ENCODE assay signal across 18 cellular contexts in the genomic region with DNA sequence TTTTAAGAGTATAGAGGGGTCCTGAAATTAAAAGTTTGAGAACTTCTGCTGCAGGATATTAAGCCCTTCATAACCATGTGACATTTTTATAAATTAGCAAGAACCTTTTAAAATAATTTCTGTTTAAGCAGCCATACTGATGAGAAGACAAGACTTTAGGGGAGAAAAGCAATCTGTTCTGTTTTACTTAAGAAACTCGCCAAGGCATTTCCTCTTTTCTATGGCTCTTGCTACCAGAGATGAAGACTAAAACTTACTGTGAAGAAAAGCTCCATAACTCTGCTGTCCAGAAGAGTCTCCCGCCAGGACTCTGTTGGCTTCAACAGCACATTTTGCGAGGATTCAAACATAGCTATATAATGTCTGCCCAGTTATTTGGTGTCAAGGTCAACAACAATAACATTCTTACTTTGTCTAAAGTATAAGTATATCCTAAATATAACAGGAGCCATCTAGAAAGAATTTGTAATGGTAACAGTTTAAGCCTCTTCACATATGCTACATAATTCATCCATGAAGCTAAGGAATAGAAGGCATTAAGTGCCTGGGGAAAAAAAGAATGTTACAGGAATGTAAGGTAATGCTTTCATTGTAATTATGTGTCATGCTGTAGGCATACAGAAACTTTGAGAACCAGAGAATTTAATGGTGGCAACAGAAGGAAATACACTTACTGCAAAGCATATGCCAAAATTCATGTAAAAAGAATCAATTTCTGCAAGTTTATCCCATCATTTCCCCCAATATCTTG. TPM values are rescaled to one million over a fixed set of nuclear protein-coding genes. Genes with fewer than 3 reads are reported as not detected.
DNase-seq lines count a peak whose midpoint lies in the region; ATAC-seq, FAIRE-seq and TF ChIP-seq lines count a peak whose summit lies in the region.
"Had no signal": no experiment of that assay in that cellular context is flagged by ENCODE, and none has a peak within 500 bp of the region (broad histone marks: within the 10 kb centered on the region; RNA-seq: fewer than 3 reads in every experiment).

No MANE protein-coding gene starts in this region.

- intact Hi-C loops in heart left ventricle (cut with DNase I) (loop anchor here in 9 of 10 donors (1.0 to 10.0 kb wide), 9 partner anchors 52 to 335 kb away; a partner anchor contains a TSS), HepG2 (cut with micrococcal nuclease; ENCODE audit: unreplicated experiment) (no loop called here)

- 52 to 65% (median 54%) methylated on average over 3 of the region's 3 CpGs for WGBS in heart left ventricle, 4 donors
- 96% methylated on average over 3 of the region's 3 CpGs for WGBS in HepG2 (ENCODE audit: low lambda C conversion rate)

- TF ChIP-seq EP300 in HepG2 (IDR thresholded peaks at IDR 0.05; ENCODE audit: low read depth in 2 of 2, low read length in 2 of 2) (no peak), HepG2 (CRISPR knock-in tag; IDR thresholded peaks at IDR 0.05; ENCODE audit: borderline replicate concordance) (no peak)

- POLR2A ChIA-PET in WTC11 (lab: Charles Lee): no interaction called here
- POLR2A ChIA-PET in HepG2 (lab: Yijun Ruan, JAX): no interaction called here

- peaks cover 0 to 40% (median 8%) of the 10 kb centered on the region in 12 donors for H3K4me1 ChIP-seq in heart left ventricle
- H3K4me1 ChIP-seq in right atrium auricular region: peaks cover 0 to 10% of the 10 kb centered on the region in 2 donors
- peaks cover 0 to 9% (median 9%) of the 10 kb centered on the region in 3 donors for H3K4me1 ChIP-seq in skeletal muscle tissue (ENCODE audit: control insufficient read depth in 3 of 3, insufficient read depth in 3 of 3, low read length in 3 of 3)
- H3K4me1 ChIP-seq in HepG2 (ENCODE audit: insufficient read depth, low read length): peaks cover 8% of the 10 kb centered on the region; the same call in 1 of the 2 replicates
- H3K4me1 ChIP-seq: body of pancreas had no signal

- DNase-seq in heart left ventricle: no peak
- DNase-seq in right atrium auricular region (ENCODE audit: low spot score): no peak
- no peak for DNase-seq in WTC11 (ENCODE audit: low spot score)
- DNase-seq in kidney tubule cell (ENCODE audit: low spot score): peak; percentile 3
- DNase-seq in glutamatergic neuron: no peak
- no peak for DNase-seq in stimulated activated CD4-positive, alpha-beta T cell treated with anti-CD3 and anti-CD28 coated beads, Interleukin-4, amount 100 ng/mL, for 24 hours
- DNase-seq in HepG2 (ENCODE audit: low spot score): no peak
- DNase-seq: activated T-cell treated with anti-CD3 and anti-CD28 coated beads, Interleukin-2, amount 50 U/mL, for 72 hours; body of pancreas; NCI-H1436; NCI-H524; RPMI8226 had no signal

- H3K36me3 Mint-ChIP-seq in WTC11 (no peaks in the 10 kb centered on the region), glutamatergic neuron (ENCODE audit: unreplicated experiment) (no peaks in the 10 kb centered on the region)

- in situ Hi-C loops in HepG2 (cut with HindIII; ENCODE audit: extremely low pct_ligation_motif_present, low pct_unique_long_range_greater_than_20kb): loop anchor here (5.0 kb wide), 1 partner anchor 335 kb away; no protein-coding TSS in a partner anchor

- H3K27me3 Mint-ChIP-seq in WTC11 (ENCODE audit: low read depth): no peaks in the 10 kb centered on the region
- H3K27me3 Mint-ChIP-seq in glutamatergic neuron (ENCODE audit: unreplicated experiment): no peaks in the 10 kb centered on the region
- H3K27me3 Mint-ChIP-seq: activated naive CD4-positive, alpha-beta T cell treated with anti-CD3 and anti-CD28 coated beads, Interleukin-2, amount 50 U/mL, for 24 hours; stimulated activated memory B cell treated with anti-CD40 and anti-IgM and Interleukin-4, amounts not matched to agents 10 μg/mL and 1 μg/mL and 100 μg/mL, for 72 hours had no signal

- H3K79me2 ChIP-seq in HepG2 (ENCODE audit: insufficient read depth, low read length): no peaks in the 10 kb centered on the region

- TF ChIP-seq RAD21 in HepG2 (CRISPR knock-in tag; IDR thresholded peaks at IDR 0.05): no peak

- ATAC-seq in heart left ventricle: no peak
- no peak for ATAC-seq in WTC11
- ATAC-seq in HepG2: no peak
- ATAC-seq: activated T-cell treated with anti-CD3 and anti-CD28 coated beads, Interleukin-2, amount 50 U/mL, for 72 hours; body of pancreas; stimulated activated memory B cell treated with anti-CD40 and anti-IgM and Interleukin-4, amounts not matched to agents 10 μg/mL and 1 μg/mL and 100 μg/mL, for 72 hours had no signal

- H3K9ac ChIP-seq in skeletal muscle tissue (ENCODE audit: low read depth in 1 of 3, low read length in 3 of 3): peak overlapping the region; percentile 52 to 76 (median 64)
- no peak overlapping the region for H3K9ac ChIP-seq in HepG2 (ENCODE audit: insufficient read depth, low read depth, low read length)
- H3K9ac ChIP-seq: BLaER1 treated with 17β-estradiol and CSF1 and Interleukin-3, amounts not matched to agents 10 nM and 100 nM had no signal

- H3K36me3 ChIP-seq in heart left ventricle: peaks cover 0 to 1% (median 0%) of the 10 kb centered on the region in 9 donors
- no peaks in the 10 kb centered on the region for H3K36me3 ChIP-seq in right atrium auricular region
- H3K36me3 ChIP-seq in skeletal muscle tissue (ENCODE audit: control insufficient read depth in 3 of 3, insufficient read depth in 3 of 3, low read length in 3 of 3): no peaks in the 10 kb centered on the region
- peaks cover 0 to 11% of the 10 kb centered on the region in 2 experiments; a peak in 1 of 5 replicates for H3K36me3 ChIP-seq in HepG2 (replicated peaks in 1 of 2; ENCODE audit: control insufficient read depth in 1 of 2, insufficient read depth in 2 of 2, low read length in 2 of 2)

- no peaks in the 10 kb centered on the region for H4K20me1 ChIP-seq in HepG2 (ENCODE audit: insufficient read depth, low read length)

- no peaks in the 10 kb centered on the region for H3K9me3 ChIP-seq in heart left ventricle
- no peaks in the 10 kb centered on the region for H3K9me3 ChIP-seq in right atrium auricular region
- no peaks in the 10 kb centered on the region for H3K9me3 ChIP-seq in skeletal muscle tissue (ENCODE audit: control insufficient read depth in 3 of 3, low read length in 3 of 3)
- no peaks in the 10 kb centered on the region for H3K9me3 ChIP-seq in HepG2 (ENCODE audit: low read length)
- H3K9me3 ChIP-seq: BLaER1 treated with 17β-estradiol and CSF1 and Interleukin-3, amounts not matched to agents 10 nM and 100 nM; body of pancreas had no signal

- CTCF ChIA-PET in WTC11 (lab: Charles Lee) (interaction anchor here (0.6 to 1.0 kb wide), 3 partner anchors 302 to 630 kb away, joined by 3 read pairs; no protein-coding TSS in a partner anchor), HepG2 (lab: Yijun Ruan, JAX; ENCODE audit: low intra/inter-chr PET ratio, low total read pairs) (interaction anchor here (2.4 kb wide), 1 partner anchor 332 kb away, joined by 19 read pairs; no protein-coding TSS in a partner anchor)

- H3K27ac ChIP-seq in heart left ventricle: peak overlapping the region in 10 of 12 donors; percentile 20 to 70 (median 46)
- no peak overlapping the region for H3K27ac ChIP-seq in right atrium auricular region
- H3K27ac ChIP-seq in skeletal muscle tissue (ENCODE audit: low read depth, low read length): peak overlapping the region; percentile 88
- no peak overlapping the region for H3K27ac ChIP-seq in HepG2 (ENCODE audit: extremely low read length, insufficient read depth, low read length)
- H3K27ac ChIP-seq: BLaER1 treated with 17β-estradiol and CSF1 and Interleukin-3, amounts not matched to agents 10 nM and 100 nM; body of pancreas; coronary artery had no signal

- H3K4me1 Mint-ChIP-seq in WTC11: peaks cover 20% of the 10 kb centered on the region
- peaks cover 18% of the 10 kb centered on the region for H3K4me1 Mint-ChIP-seq in glutamatergic neuron (ENCODE audit: low read depth, unreplicated experiment)

- no peak overlapping the region for H2AFZ ChIP-seq in HepG2 (ENCODE audit: low read length)

- H3K4me3 Mint-ChIP-seq in WTC11 (no peak overlapping the region), glutamatergic neuron (ENCODE audit: unreplicated experiment) (no peak overlapping the region)
- H3K4me3 Mint-ChIP-seq: activated naive CD4-positive, alpha-beta T cell treated with anti-CD3 and anti-CD28 coated beads, Interleukin-2, amount 50 U/mL, for 24 hours; activated T-cell treated with anti-CD3 and anti-CD28 coated beads, Interleukin-2, amount 50 U/mL, for 72 hours; stimulated activated memory B cell treated with anti-CD40 and anti-IgM and Interleukin-4, amounts not matched to agents 10 μg/mL and 1 μg/mL and 100 μg/mL, for 72 hours had no signal

- TF ChIP-seq POLR2A in heart left ventricle (IDR thresholded peaks at IDR 0.05) (no peak), HepG2 (IDR thresholded peaks at IDR 0.05; ENCODE audit: insufficient read depth in 1 of 2, low read depth in 2 of 2, low read length in 2 of 2) (no peak)

- TF ChIP-seq CTCF in heart left ventricle (IDR thresholded peaks at IDR 0.05) (no peak), right atrium auricular region (IDR thresholded peaks at IDR 0.05) (no peak), WTC11 (IDR thresholded peaks at IDR 0.05) (no peak), glutamatergic neuron (IDR thresholded peaks at IDR 0.05; ENCODE audit: partially characterized antibody, unreplicated experiment) (no peak), HepG2 (CRISPR knock-in tag; IDR thresholded peaks at IDR 0.05) (no peak)

- no peaks in the 10 kb centered on the region for H3K9me3 Mint-ChIP-seq in WTC11
- H3K9me3 Mint-ChIP-seq in glutamatergic neuron (ENCODE audit: unreplicated experiment): no peaks in the 10 kb centered on the region
- H3K9me3 Mint-ChIP-seq: activated naive CD4-positive, alpha-beta T cell treated with anti-CD3 and anti-CD28 coated beads, Interleukin-2, amount 50 U/mL, for 24 hours; activated T-cell treated with anti-CD3 and anti-CD28 coated beads, Interleukin-2, amount 50 U/mL, for 72 hours; stimulated activated memory B cell treated with anti-CD40 and anti-IgM and Interleukin-4, amounts not matched to agents 10 μg/mL and 1 μg/mL and 100 μg/mL, for 72 hours had no signal

- H3K27ac Mint-ChIP-seq in WTC11: peak overlapping the region; percentile 55; the same call in 1 of the 2 replicates
- no peak overlapping the region for H3K27ac Mint-ChIP-seq in glutamatergic neuron (ENCODE audit: unreplicated experiment)
- H3K27ac Mint-ChIP-seq: activated naive CD4-positive, alpha-beta T cell treated with anti-CD3 and anti-CD28 coated beads, Interleukin-2, amount 50 U/mL, for 24 hours; activated T-cell treated with anti-CD3 and anti-CD28 coated beads, Interleukin-2, amount 50 U/mL, for 72 hours; stimulated activated memory B cell treated with anti-CD40 and anti-IgM and Interleukin-4, amounts not matched to agents 10 μg/mL and 1 μg/mL and 100 μg/mL, for 72 hours had no signal

- no peak for FAIRE-seq in HepG2 (lab: Jason Lieb, UNC)
- FAIRE-seq: TTC549 had no signal

- H3K4me3 ChIP-seq in heart left ventricle (no peak overlapping the region), right atrium auricular region (no peak overlapping the region), skeletal muscle tissue (ENCODE audit: low read length in 3 of 3) (peak overlapping the region; percentile 34 to 66 (median 61)), HepG2 (replicated peaks in 1 of 3; ENCODE audit: insufficient read depth in 1 of 3, low read depth in 2 of 3, low read length in 3 of 3) (no peak overlapping the region)
- H3K4me3 ChIP-seq: BLaER1 treated with 17β-estradiol and CSF1 and Interleukin-3, amounts not matched to agents 10 nM and 100 nM; body of pancreas; coronary artery had no signal

- H3K4me2 ChIP-seq in HepG2 (ENCODE audit: low read depth, low read length): no peak overlapping the region

- H3K27me3 ChIP-seq in heart left ventricle: no peaks in the 10 kb centered on the region
- no peaks in the 10 kb centered on the region for H3K27me3 ChIP-seq in right atrium auricular region
- H3K27me3 ChIP-seq in skeletal muscle tissue (ENCODE audit: control insufficient read depth in 3 of 3, insufficient read depth in 3 of 3, low read length in 3 of 3): no peaks in the 10 kb centered on the region
- H3K27me3 ChIP-seq in HepG2 (ENCODE audit: control insufficient read depth in 1 of 2, insufficient read depth in 2 of 2, low read length in 2 of 2): no peaks in the 10 kb centered on the region; a peak in 1 of 5 replicates
- H3K27me3 ChIP-seq: BLaER1 treated with 17β-estradiol and CSF1 and Interleukin-3, amounts not matched to agents 10 nM and 100 nM; body of pancreas had no signal

- BruUV-seq in HepG2 (replicated peaks; lab: Mats Ljungman, UMichigan): no TSS peak

RNA-seq across cellular contexts. Expression of a gene that starts 53.2 kb away (rescaled TPM):
- total RNA-seq in heart left ventricle: 10 to 100 TPM in 2 of 9 donors, 1 to 10 TPM in 7; 4.5 to 10.2 (median 8.3) TPM
- polyA plus RNA-seq in heart left ventricle: 1 to 10 TPM; 8.8 to 8.9 TPM
- 10 to 100 TPM; 11.1 to 12.5 TPM for total RNA-seq in right atrium auricular region
- 2.6 to 4.6 TPM (median 2.9 TPM) in 3 replicates for total RNA-seq in WTC11 (2021)
- 13.6 TPM for total RNA-seq in skeletal muscle tissue
- total RNA-seq in glutamatergic neuron (ENCODE audit: unreplicated experiment): 2.9 TPM
- 16.1 and 23.5 TPM in 2 replicates for total RNA-seq in HepG2 (2016; rRNA removed; fragmentation: Illumina TruSeq; extraction: Trizol)
- total RNA-seq in HepG2 (2016; cell fraction: cytosol; rRNA removed; fragmentation: Illumina TruSeq; extraction: Trizol; ENCODE audit: low read depth): 10.4 and 11.3 TPM in 2 replicates
- total RNA-seq in HepG2 (2016; cell fraction: insoluble cytoplasmic fraction; rRNA removed; fragmentation: Illumina TruSeq; extraction: Trizol): 17.2 and 23.4 TPM in 2 replicates
- total RNA-seq in HepG2 (2016; cell fraction: membrane; rRNA removed; fragmentation: Illumina TruSeq; extraction: Trizol): 11.2 and 13.3 TPM in 2 replicates
- total RNA-seq in HepG2 (2016; cell fraction: nucleus; rRNA removed; fragmentation: Illumina TruSeq; extraction: Trizol): 5.8 and 7.0 TPM in 2 replicates
- 4.9 and 6.0 TPM in 2 replicates for polyA plus RNA-seq in HepG2 (2011; rRNA removed)
- polyA plus RNA-seq in HepG2 (2011; cell fraction: cytosol; rRNA removed): 3.7 and 5.7 TPM in 2 replicates
- 2.5 and 3.8 TPM in 2 replicates for polyA plus RNA-seq in HepG2 (2011; cell fraction: nucleus; rRNA removed)
- 8.9 and 9.5 TPM in 2 replicates for polyA plus RNA-seq in HepG2 (2012)
- polyA plus RNA-seq in HepG2 (2016; cell fraction: cytosol; fragmentation: Illumina TruSeq; extraction: Trizol; ENCODE audit: low read depth): 9.6 and 10.7 TPM in 2 replicates
- polyA plus RNA-seq in HepG2 (2016; cell fraction: insoluble cytoplasmic fraction; fragmentation: Illumina TruSeq; extraction: Trizol; ENCODE audit: low read depth): 28.0 and 28.9 TPM in 2 replicates
- polyA plus RNA-seq in HepG2 (2016; cell fraction: membrane; fragmentation: Illumina TruSeq; extraction: Trizol; ENCODE audit: low read depth): 10.6 and 13.7 TPM in 2 replicates
- 10.0 and 13.0 TPM in 2 replicates for polyA plus RNA-seq in HepG2 (2016; cell fraction: nucleus; fragmentation: Illumina TruSeq; extraction: Trizol; ENCODE audit: insufficient read depth, low read depth)
- 1.2 and 2.8 TPM in 2 replicates for polyA minus RNA-seq in HepG2 (2011; rRNA and poly(A)+ RNA removed; ENCODE audit: low replicate concordance)
- polyA minus RNA-seq in HepG2 (2011; cell fraction: cytosol; rRNA and poly(A)+ RNA removed): 1.6 and 4.0 TPM in 2 replicates
- 5.5 and 6.7 TPM in 2 replicates for polyA minus RNA-seq in HepG2 (2011; cell fraction: nucleus; rRNA and poly(A)+ RNA removed)

Comparison
In these comparisons a context has a peak if more than half of its experiments do, and no peak if none do; other contexts are left out.
1. H3K27ac ChIP-seq: peak in heart left ventricle (10 of 12) and skeletal muscle tissue (single experiment); none in right atrium auricular region (0 of 2) and HepG2 (single experiment).
2. H3K4me3 ChIP-seq: peak in skeletal muscle tissue (3 of 3); none in heart left ventricle (0 of 12), right atrium auricular region (0 of 2) and HepG2 (0 of 3).